Comparison of ENCODE assay signal across 24 cellular contexts in the genomic region with DNA sequence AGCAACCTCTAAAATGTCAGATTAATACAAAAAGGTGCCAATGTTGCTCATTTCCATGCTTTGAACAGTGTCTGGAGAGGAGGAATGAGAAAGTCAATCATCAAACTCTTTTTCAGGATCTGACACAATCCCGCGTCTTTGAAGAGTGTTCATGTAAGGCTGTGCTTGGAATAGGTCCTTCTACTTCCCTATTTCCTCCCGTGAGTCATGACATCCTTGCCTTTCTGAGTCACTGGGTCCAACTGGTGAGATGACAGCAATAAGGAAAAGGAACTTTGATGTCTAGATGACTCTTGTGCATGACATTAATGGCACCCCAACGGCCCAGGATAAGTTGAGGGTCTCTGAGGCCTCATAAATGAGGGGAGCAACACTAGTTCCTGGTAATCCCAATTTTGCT.
DNase-seq lines count a peak whose midpoint lies in the region; ATAC-seq, FAIRE-seq and TF ChIP-seq lines count a peak whose summit lies in the region.
"Had no signal": no experiment of that assay in that cellular context is flagged by ENCODE, and none has a peak within 500 bp of the region (broad histone marks: within the 10 kb centered on the region; RNA-seq: fewer than 3 reads in every experiment).

No MANE protein-coding gene starts in this region.

- TF ChIP-seq EP300 in K562 (IDR thresholded peaks at IDR 0.05; ENCODE audit: low read length), result no peak

- H3K9me3 Mint-ChIP-seq in H9 (peaks cover 8 to 9% of the 10 kb centered on the region in 2 experiments; a peak in 2 of 5 replicates), Calu3 (ENCODE audit: low read depth, unreplicated experiment) (peaks cover 5% of the 10 kb centered on the region)

- no CpG with 5 or more reads among the region's 4 CpGs for WGBS in H9 (ENCODE audit: extremely low coverage, insufficient read length, low lambda C conversion rate)
- WGBS in K562 (ENCODE audit: insufficient coverage, low coverage, missing lambda C conversion rate), result 2% methylated on average over 4 of the region's 4 CpGs

- intact Hi-C loops in K562 (cut with micrococcal nuclease), result no loop called here
- intact Hi-C loops in Calu3 (cut with micrococcal nuclease; ENCODE audit: unreplicated experiment), result no loop called here

- no peaks in the 10 kb centered on the region for H3K9me3 ChIP-seq in H9 (ENCODE audit: control insufficient read depth, low read depth, low read length)
- no peaks in the 10 kb centered on the region for H3K9me3 ChIP-seq in K562 (replicated peaks; ENCODE audit: control insufficient read depth, insufficient read depth, low read depth, low read length)
- H3K9me3 ChIP-seq: Peyer's patch, SJCRH30 had no signal

- H3K27ac Mint-ChIP-seq in H9, result no peak overlapping the region
- H3K27ac Mint-ChIP-seq in Calu3 (ENCODE audit: unreplicated experiment), result no peak overlapping the region
- H3K27ac Mint-ChIP-seq: CD4-positive, alpha-beta memory T cell; T-cell had no signal

- H3K4me3 Mint-ChIP-seq in H9 (no peak overlapping the region), Calu3 (ENCODE audit: low read depth, unreplicated experiment) (no peak overlapping the region)
- H3K4me3 Mint-ChIP-seq: CD4-positive, alpha-beta memory T cell; T-cell had no signal

- no peaks in the 10 kb centered on the region for H3K36me3 ChIP-seq in K562 (ENCODE audit: control insufficient read depth, insufficient read depth, low read length)
- H3K36me3 ChIP-seq: BLaER1, Peyer's patch, SJCRH30 had no signal

- H3K27ac ChIP-seq in H9 (ENCODE audit: insufficient read length, low read depth, low read length) (no peak overlapping the region), K562 (ENCODE audit: extremely low read depth, low read depth, low read length) (no peak overlapping the region)
- H3K27ac ChIP-seq: BLaER1, HL-60, Peyer's patch, SJCRH30 had no signal

- BruUV-seq in K562 (replicated peaks; lab: Mats Ljungman, UMichigan) (no TSS peak), Calu3 (replicated peaks; lab: Mats Ljungman, UMichigan) (no TSS peak)

- TF ChIP-seq RAD21 in K562 (CRISPR knock-in tag; conservative IDR thresholded peaks at IDR 0.05 in 1 of 2, IDR thresholded peaks at IDR 0.05 in 1 of 2), result no peak

- in situ Hi-C loops in K562 (cut with MboI), result no loop called here

- no peak overlapping the region for H3K4ac ChIP-seq in H9 (ENCODE audit: low read depth, low read length)

- H4K5ac ChIP-seq in H9 (ENCODE audit: insufficient read length, low read depth, low read length), result no peak overlapping the region

- H3K27me3 Mint-ChIP-seq in H9 (ENCODE audit: low read depth) (peaks cover 2% of the 10 kb centered on the region), Calu3 (ENCODE audit: unreplicated experiment) (peaks cover 12% of the 10 kb centered on the region)
- H3K27me3 Mint-ChIP-seq: CD4-positive, alpha-beta memory T cell; T-cell had no signal

- H3K4me1 ChIP-seq in H9 (ENCODE audit: insufficient read depth, low read length) (no peaks in the 10 kb centered on the region; the same call in 1 of the 2 replicates), K562 (replicated peaks in 1 of 2; ENCODE audit: control insufficient read depth in 2 of 2, insufficient read depth in 2 of 2, low read length in 2 of 2) (peaks cover 0 to 3% of the 10 kb centered on the region in 2 experiments; a peak in 1 of 5 replicates)
- H3K4me1 ChIP-seq: Peyer's patch, SJCRH30 had no signal

- no peak overlapping the region for H4K8ac ChIP-seq in H9 (replicated peaks; ENCODE audit: insufficient read length, low read depth, low read length)

- H4K91ac ChIP-seq in H9 (ENCODE audit: insufficient read length, low read depth, low read length), result no peak overlapping the region

- H3K4me2 ChIP-seq in H9 (ENCODE audit: insufficient read depth, insufficient read length, low read length), result no peak overlapping the region
- H3K4me2 ChIP-seq in K562 (ENCODE audit: insufficient read depth, low read length), result no peak overlapping the region
- H3K4me2 ChIP-seq: BLaER1 had no signal

- H2BK15ac ChIP-seq in H9 (ENCODE audit: low read depth, low read length), result no peak overlapping the region

- H4K20me1 ChIP-seq in H9 (ENCODE audit: control insufficient read depth, insufficient read depth, insufficient read length), result no peaks in the 10 kb centered on the region
- H4K20me1 ChIP-seq in K562 (replicated peaks; ENCODE audit: control insufficient read depth, insufficient read depth, low read length), result no peaks in the 10 kb centered on the region
- H4K20me1 ChIP-seq: BLaER1 had no signal

- H3K9ac ChIP-seq in H9 (ENCODE audit: extremely low read depth, insufficient read length, low read length) (no peak overlapping the region), K562 (ENCODE audit: insufficient read depth in 1 of 2, low read depth in 2 of 2, low read length in 2 of 2) (no peak overlapping the region)
- H3K9ac ChIP-seq: BLaER1 had no signal

- no peak overlapping the region for H3K23ac ChIP-seq in H9 (ENCODE audit: insufficient read length, low read depth, low read length)

- H3K79me2 ChIP-seq in H9 (ENCODE audit: insufficient read depth, low read length) (no peaks in the 10 kb centered on the region), K562 (ENCODE audit: control insufficient read depth, insufficient read depth, low read length) (no peaks in the 10 kb centered on the region)

- CTCF ChIA-PET in K562 (lab: Yijun Ruan, JAX; ENCODE audit: low intra/inter-chr PET ratio), result no interaction called here
- CTCF ChIA-PET in Calu3 (lab: Charles Lee), result no interaction called here

- no peak overlapping the region for H3T11ph ChIP-seq in H9 (ENCODE audit: low read length)

- no peaks in the 10 kb centered on the region for H3K23me2 ChIP-seq in H9 (ENCODE audit: insufficient read length, low read depth, low read length, poor library complexity, severe bottlenecking)

- H3K9me1 ChIP-seq in K562 (ENCODE audit: control insufficient read depth, insufficient read depth, low read length), result no peaks in the 10 kb centered on the region

- no peak overlapping the region for H2AK5ac ChIP-seq in H9 (ENCODE audit: insufficient read length, low read length)

- no peak for FAIRE-seq in K562 (lab: Jason Lieb, UNC)
- FAIRE-seq: H1 had no signal

- H3K56ac ChIP-seq in H9 (ENCODE audit: insufficient read length, low read depth, low read length), result no peak overlapping the region

- H2BK20ac ChIP-seq in H9 (ENCODE audit: low read depth, low read length, poor library complexity, severe bottlenecking), result no peak overlapping the region

- no peak overlapping the region for H2BK5ac ChIP-seq in H9 (ENCODE audit: insufficient read length, low read length)

- H3K4me3 ChIP-seq in K562, result no peak overlapping the region
- H3K4me3 ChIP-seq: BLaER1, Peyer's patch, SJCRH30 had no signal

- no peaks in the 10 kb centered on the region for H3K27me3 ChIP-seq in H9 (ENCODE audit: insufficient read depth, low read length)
- no peaks in the 10 kb centered on the region for H3K27me3 ChIP-seq in K562 (ENCODE audit: control insufficient read depth in 2 of 2, insufficient read depth in 2 of 2, low read length in 2 of 2)
- H3K27me3 ChIP-seq: BLaER1, Peyer's patch, SJCRH30 had no signal

- no peak for TF ChIP-seq CTCF in H9 (conservative IDR thresholded peaks at IDR 0.05)
- no peak for TF ChIP-seq CTCF in K562 (IDR thresholded peaks at IDR 0.05 in 2 of 3, conservative IDR thresholded peaks at IDR 0.05 in 1 of 3; ENCODE audit: insufficient read depth in 2 of 3, low read depth in 1 of 3, low read length in 3 of 3)
- no peak for TF ChIP-seq CTCF in Calu3 (IDR thresholded peaks at IDR 0.05; ENCODE audit: unreplicated experiment)

- H2BK12ac ChIP-seq in H9 (ENCODE audit: insufficient read length, low read depth, low read length), result no peak overlapping the region

- H3K79me1 ChIP-seq in H9 (ENCODE audit: insufficient read depth, low read depth, low read length, poor library complexity, severe bottlenecking), result no peaks in the 10 kb centered on the region

- DNase-seq in H9, result peak; percentile 1
- DNase-seq in M059J (ENCODE audit: low read depth), result peak; percentile 8
- no peak for DNase-seq in K562 (ENCODE audit: extremely low read depth in 1 of 4, low spot score in 3 of 4)
- DNase-seq in islet precursor cell, result peak; percentile 47
- no peak for DNase-seq in Calu3
- no peak for DNase-seq in NCI-H1105 treated with DMSO at 0.1 percent for 48 hours (lab: John Stamatoyannopoulos, UW)
- no peak for DNase-seq in germinal center (ENCODE audit: low spot score)
- DNase-seq: ACHN; CD4-positive, alpha-beta memory T cell; DMS153; GF-D8; KG1; NCI-H1105; NCI-H2029 treated with DMSO at 0.1 percent for 48 hours; NCI-H226; NCI-H510A treated with DMSO at 0.1 percent for 48 hours; NCI-H774; NK-92 treated with Interleukin-12 subunit alpha and Interleukin-12 subunit beta, amount 100 ng/mL, for 24 hours; Peyer's patch; SJCRH30; T-cell had no signal

- no peak overlapping the region for H3K14ac ChIP-seq in H9 (ENCODE audit: insufficient read depth, low read length)

- POLR2A ChIA-PET in K562 (lab: Yijun Ruan, JAX), result no interaction called here

- H3K18ac ChIP-seq in H9 (ENCODE audit: insufficient read length, low read depth, low read length), result no peak overlapping the region

- no peak for TF ChIP-seq POLR2A in K562 (conservative IDR thresholded peaks at IDR 0.05)

- no peak for ATAC-seq in K562
- ATAC-seq: T-cell had no signal

- no peak overlapping the region for H2AFZ ChIP-seq in H9 (ENCODE audit: low read length)
- H2AFZ ChIP-seq in K562 (ENCODE audit: low read depth, low read length), result no peak overlapping the region

- H3K36me3 Mint-ChIP-seq in H9 (ENCODE audit: insufficient read depth in 1 of 3, low read depth in 3 of 3) (no peaks in the 10 kb centered on the region; a peak in 1 of 7 replicates), Calu3 (ENCODE audit: insufficient read depth, unreplicated experiment) (no peaks in the 10 kb centered on the region)
- H3K36me3 Mint-ChIP-seq: CD4-positive, alpha-beta memory T cell; T-cell had no signal

- no peak overlapping the region for H2BK120ac ChIP-seq in H9 (ENCODE audit: low read depth, low read length, poor library complexity, severe bottlenecking)

- H3K4me1 Mint-ChIP-seq in H9, result peaks cover 4 to 8% of the 10 kb centered on the region in 2 experiments
- H3K4me1 Mint-ChIP-seq in Calu3 (ENCODE audit: low read depth, unreplicated experiment), result no peaks in the 10 kb centered on the region
- H3K4me1 Mint-ChIP-seq: CD4-positive, alpha-beta memory T cell; T-cell had no signal

TF ChIP-seq in K562, 482 proteins besides CTCF, POLR2A, EP300 and RAD21 (continues in another document):
- TF ChIP-seq JUNB (CRISPR knock-in tag; conservative IDR thresholded peaks at IDR 0.05), result 0 out of 2 replicates have a peak, but pooled peaks have one; percentile 25
- TF ChIP-seq CHD4 (IDR thresholded peaks at IDR 0.05; ENCODE audit: insufficient read depth, insufficient replicate concordance, low read depth, low read length, poor library complexity, severe bottlenecking), result no peak
- TF ChIP-seq HDAC1 (IDR thresholded peaks at IDR 0.05), result no peak
- TF ChIP-seq FOSL1 (tag; conservative IDR thresholded peaks at IDR 0.05), result peak; percentile 69

Comparison
In these comparisons a context has a peak if more than half of its experiments do, and no peak if none do; other contexts are left out.
1. DNase-seq: peak in H9 (single experiment), M059J (single experiment) and islet precursor cell (single experiment); none in K562 (0 of 4), Calu3 (single experiment), NCI-H1105 treated with DMSO at 0.1 percent for 48 hours (single experiment) and germinal center (single experiment).